In genomic region chr11:116042125-116042524, GRCh38 we compare ENCODE assay signal across 22 cellular contexts.
"Had no signal": no experiment of that assay in that cellular context is flagged by ENCODE, and none has a peak within 500 bp of the region (broad histone marks: within the 10 kb centered on the region; RNA-seq: fewer than 3 reads in every experiment).

No MANE protein-coding gene starts in this region.

- H3K4me1 Mint-ChIP-seq: natural killer cell had no signal

- H3K27ac Mint-ChIP-seq: activated naive CD4-positive, alpha-beta T cell treated with anti-CD3 and anti-CD28 coated beads, Interleukin-2, amount 50 U/mL, for 72 hours; natural killer cell; stimulated activated naive CD8-positive, alpha-beta T cell treated with anti-CD3 and anti-CD28 coated beads, Interleukin-15, Interleukin-2, amounts not matched to agents 100 ng/mL and 50 ng/mL, for 24 hours had no signal

- H3K27me3 Mint-ChIP-seq: stimulated activated naive CD8-positive, alpha-beta T cell treated with anti-CD3 and anti-CD28 coated beads, Interleukin-15, Interleukin-2, amounts not matched to agents 100 ng/mL and 50 ng/mL, for 24 hours had no signal

- H3K9me3 ChIP-seq: esophagus muscularis mucosa, neutrophil, pancreas, thyroid gland, upper lobe of right lung had no signal

- H3K27me3 ChIP-seq: brain microvascular endothelial cell, neutrophil, pancreas, thyroid gland, upper lobe of right lung had no signal

- H3K36me3 Mint-ChIP-seq: activated naive CD4-positive, alpha-beta T cell treated with anti-CD3 and anti-CD28 coated beads, Interleukin-2, amount 50 U/mL, for 72 hours; natural killer cell had no signal

- H3K9me3 Mint-ChIP-seq: activated naive CD4-positive, alpha-beta T cell treated with anti-CD3 and anti-CD28 coated beads, Interleukin-2, amount 50 U/mL, for 72 hours; natural killer cell; stimulated activated naive CD8-positive, alpha-beta T cell treated with anti-CD3 and anti-CD28 coated beads, Interleukin-15, Interleukin-2, amounts not matched to agents 100 ng/mL and 50 ng/mL, for 24 hours had no signal

- H3K4me3 Mint-ChIP-seq: natural killer cell; stimulated activated naive CD8-positive, alpha-beta T cell treated with anti-CD3 and anti-CD28 coated beads, Interleukin-15, Interleukin-2, amounts not matched to agents 100 ng/mL and 50 ng/mL, for 24 hours had no signal

- H3K27ac ChIP-seq: brain microvascular endothelial cell, esophagus muscularis mucosa, neutrophil, pancreas, thyroid gland, upper lobe of right lung, VCaP had no signal

- DNase-seq: activated CD4-positive, CD25-positive, alpha-beta regulatory T cell treated with anti-CD3 and anti-CD28 coated beads, Interleukin-2, amount 50 U/mL, for 72 hours; activated gamma-delta T cell treated with Interleukin-2 at 50 U/mL for 16 hours; activated T-cell treated with anti-CD3 and anti-CD28 coated beads, Interleukin-2, amount 50 U/mL, for 1 hour; aorta; brain microvascular endothelial cell; caudate nucleus; dermis blood vessel endothelial cell; effector CD8-positive, alpha-beta T cell; hypothalamus; midbrain; natural killer cell; pancreas; right cardiac atrium; stimulated activated CD4-positive, alpha-beta T cell treated with anti-CD3 and anti-CD28 coated beads, Interleukin-4, amount 100 ng/mL, for 4 hours; substantia nigra; thyroid gland; upper lobe of right lung had no signal

- H3K4me3 ChIP-seq: esophagus muscularis mucosa, pancreas, thyroid gland, upper lobe of right lung had no signal

- H3K36me3 ChIP-seq: brain microvascular endothelial cell, esophagus muscularis mucosa, neutrophil, thyroid gland, upper lobe of right lung had no signal

- H3K4me1 ChIP-seq: esophagus muscularis mucosa, pancreas, thyroid gland had no signal
